ENCODE assay signal across 29 cellular contexts in genomic region chr7:15284406-15284805, GRCh38.
"Had no signal": no experiment of that assay in that cellular context is flagged by ENCODE, and none has a peak within 500 bp of the region (broad histone marks: within the 10 kb centered on the region; RNA-seq: fewer than 3 reads in every experiment).

No MANE protein-coding gene starts in this region.

- H3K27ac ChIP-seq: neural progenitor cell, ovary, parathyroid adenoma, psoas muscle, right lobe of liver, sigmoid colon, stomach, thoracic aorta, thyroid gland, tibial nerve, upper lobe of left lung, vagina had no signal

- H3K9ac ChIP-seq: neural progenitor cell, parathyroid adenoma had no signal

- H3K4me3 Mint-ChIP-seq: natural killer cell; nephron; neural progenitor cell; stimulated activated effector memory CD8-positive, alpha-beta T cell treated with anti-CD3 and anti-CD28 coated beads, Interleukin-12 subunit alpha, Interleukin-12 subunit beta, amount 100 ng/mL, for 72 hours; stimulated activated naive B cell treated with anti-CD40 and anti-IgM and Interleukin-4, amounts not matched to agents 10 μg/mL and 1 μg/mL and 100 μg/mL, for 72 hours; stimulated activated naive CD8-positive, alpha-beta T cell treated with anti-CD3 and anti-CD28 coated beads, Interleukin-15, Interleukin-2, amounts not matched to agents 100 ng/mL and 50 ng/mL, for 24 hours had no signal

- H3K4me2 ChIP-seq: neural progenitor cell had no signal

- H3K4me1 ChIP-seq: parathyroid adenoma, psoas muscle, right lobe of liver, stomach, thyroid gland, tibial nerve, upper lobe of left lung, vagina had no signal

- FAIRE-seq: small intestine, urothelium cell line had no signal

- H3K27ac Mint-ChIP-seq: natural killer cell; nephron; neural progenitor cell; progenitor cell of endocrine pancreas; stimulated activated effector memory CD8-positive, alpha-beta T cell treated with anti-CD3 and anti-CD28 coated beads, Interleukin-12 subunit alpha, Interleukin-12 subunit beta, amount 100 ng/mL, for 72 hours; stimulated activated naive B cell treated with anti-CD40 and anti-IgM and Interleukin-4, amounts not matched to agents 10 μg/mL and 1 μg/mL and 100 μg/mL, for 72 hours; stimulated activated naive CD8-positive, alpha-beta T cell treated with anti-CD3 and anti-CD28 coated beads, Interleukin-15, Interleukin-2, amounts not matched to agents 100 ng/mL and 50 ng/mL, for 24 hours had no signal

- H3K79me2 ChIP-seq: parathyroid adenoma had no signal

- DNase-seq: natural killer cell; occipital lobe; ovary; posterior cingulate gyrus; psoas muscle; right cardiac atrium; right lobe of liver; sigmoid colon; small intestine; stimulated activated CD4-positive, alpha-beta T cell treated with anti-CD3 and anti-CD28 coated beads, Interleukin-15, amount 100 ng/mL, for 24 hours; stimulated activated CD4-positive, alpha-beta T cell treated with anti-CD3 and anti-CD28 coated beads, Interleukin-2, amount 100 ng/mL, for 24 hours; stimulated activated CD4-positive, alpha-beta T cell treated with anti-CD3 and anti-CD28 coated beads, Interleukin-2, amount 100 ng/mL, for 48 hours; stimulated activated CD4-positive, alpha-beta T cell treated with anti-CD3 and anti-CD28 coated beads, Interleukin-4, amount 100 ng/mL, for 24 hours; stimulated activated naive B cell treated with anti-CD40 and anti-IgM and Interleukin-4, amounts not matched to agents 10 μg/mL and 1 μg/mL and 100 μg/mL, for 72 hours; stimulated activated naive CD4-positive, alpha-beta T cell treated with Interleukin-2 at 50 U/mL for 16 hours; stomach; thyroid gland; trophoblast cell; upper lobe of left lung had no signal

- H3K36me3 ChIP-seq: neural progenitor cell, ovary, right lobe of liver, sigmoid colon, stomach, thoracic aorta, thyroid gland, tibial nerve, upper lobe of left lung, vagina had no signal

- H3K27me3 Mint-ChIP-seq: progenitor cell of endocrine pancreas; stimulated activated naive B cell treated with anti-CD40 and anti-IgM and Interleukin-4, amounts not matched to agents 10 μg/mL and 1 μg/mL and 100 μg/mL, for 72 hours; stimulated activated naive CD8-positive, alpha-beta T cell treated with anti-CD3 and anti-CD28 coated beads, Interleukin-15, Interleukin-2, amounts not matched to agents 100 ng/mL and 50 ng/mL, for 24 hours had no signal

- H3K4me1 Mint-ChIP-seq: natural killer cell; stimulated activated effector memory CD8-positive, alpha-beta T cell treated with anti-CD3 and anti-CD28 coated beads, Interleukin-12 subunit alpha, Interleukin-12 subunit beta, amount 100 ng/mL, for 72 hours; stimulated activated naive B cell treated with anti-CD40 and anti-IgM and Interleukin-4, amounts not matched to agents 10 μg/mL and 1 μg/mL and 100 μg/mL, for 72 hours had no signal

- H2AFZ ChIP-seq: neural progenitor cell, parathyroid adenoma had no signal

- H3K36me3 Mint-ChIP-seq: neural progenitor cell; stimulated activated effector memory CD8-positive, alpha-beta T cell treated with anti-CD3 and anti-CD28 coated beads, Interleukin-12 subunit alpha, Interleukin-12 subunit beta, amount 100 ng/mL, for 72 hours; stimulated activated naive B cell treated with anti-CD40 and anti-IgM and Interleukin-4, amounts not matched to agents 10 μg/mL and 1 μg/mL and 100 μg/mL, for 72 hours had no signal

- H3K9me3 ChIP-seq: ovary, right lobe of liver, thoracic aorta, thyroid gland, upper lobe of left lung, vagina had no signal

- H3K27me3 ChIP-seq: neural progenitor cell, ovary, right lobe of liver, sigmoid colon, stomach, thyroid gland, tibial nerve, upper lobe of left lung, vagina had no signal

- H3K4me3 ChIP-seq: neural progenitor cell, ovary, psoas muscle, right lobe of liver, sigmoid colon, stomach, thoracic aorta, thyroid gland, tibial nerve, upper lobe of left lung, vagina had no signal
